Comparison of ENCODE assay signal across 1 cellular context in genomic region chr12:116818341-116818856, GRCh38.
TF ChIP-seq lines count a peak whose summit lies in the region.

No MANE protein-coding gene starts in this region.

TF ChIP-seq in K562, 482 proteins besides CTCF, POLR2A, EP300 and RAD21 (continued from another document):
- TF ChIP-seq STAT6 (CRISPR knock-in tag; IDR thresholded peaks at IDR 0.05), result no peak
- TF ChIP-seq ZFP91 (CRISPR knock-in tag; IDR thresholded peaks at IDR 0.05), result no peak
- no peak for TF ChIP-seq ZBTB11 (CRISPR knock-in tag; IDR thresholded peaks at IDR 0.05)
- TF ChIP-seq KDM2B (CRISPR knock-in tag; IDR thresholded peaks at IDR 0.05), result no peak
- TF ChIP-seq ELK1 (CRISPR knock-in tag; IDR thresholded peaks at IDR 0.05), result no peak
- TF ChIP-seq NFIC (IDR thresholded peaks at IDR 0.05), result peak; percentile 61
- no peak for TF ChIP-seq ELF2 (CRISPR knock-in tag; IDR thresholded peaks at IDR 0.05)
